Comparison of ENCODE assay signal across 34 cellular contexts in the genomic region with DNA sequence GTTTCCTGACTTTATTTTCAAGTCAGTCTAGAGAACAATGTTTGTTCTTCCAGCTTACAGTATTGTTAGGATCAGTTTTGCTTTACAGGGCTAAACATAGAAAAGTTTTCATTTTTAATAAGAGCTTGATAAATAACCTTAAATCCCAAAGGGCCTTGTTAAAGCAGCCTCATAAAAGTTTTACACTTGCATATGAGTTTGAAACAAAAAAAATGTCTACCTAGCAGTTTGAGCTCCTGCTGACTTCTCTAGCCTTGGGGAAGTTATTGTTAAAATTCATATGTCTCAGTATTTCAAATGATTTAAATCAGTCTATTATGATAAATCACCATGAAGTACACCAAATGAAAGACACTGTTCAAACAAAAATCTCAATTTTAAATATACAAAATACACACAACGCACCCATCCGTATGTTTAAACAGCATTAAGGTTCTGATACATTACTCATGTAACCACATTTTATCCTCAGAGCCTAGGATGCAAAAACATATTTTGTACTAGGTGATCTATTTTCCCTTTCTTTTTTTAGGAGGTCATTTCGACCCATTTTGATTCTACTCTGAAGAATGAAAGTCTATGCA.
"Had no signal": no experiment of that assay in that cellular context is flagged by ENCODE, and none has a peak within 500 bp of the region (broad histone marks: within the 10 kb centered on the region; RNA-seq: fewer than 3 reads in every experiment).

No MANE protein-coding gene starts in this region.

- H3K4me3 Mint-ChIP-seq: activated B cell treated with CpG ODN at 0.5 μM for 24 hours; activated CD4-positive, alpha-beta memory T cell treated with anti-CD3 and anti-CD28 coated beads for 36 hours; activated CD4-positive, alpha-beta T cell treated with anti-CD3 and anti-CD28 coated beads for 36 hours; activated CD4-positive, alpha-beta T cell treated with anti-CD3 and anti-CD28 coated beads, Interleukin-2, amount 10 ng/mL, durations not matched to agents 24 days and 14 days; activated CD8-positive, alpha-beta memory T cell treated with anti-CD3 and anti-CD28 coated beads, Interleukin-2, amount 10 ng/mL, durations not matched to agents 7 days and 5 days; activated CD8-positive, alpha-beta T cell treated with anti-CD3 and anti-CD28 coated beads, Interleukin-2, amount 10 ng/mL, durations not matched to agents 7 days and 5 days; activated naive CD4-positive, alpha-beta T cell treated with anti-CD3 and anti-CD28 coated beads, Interleukin-2, amount 10 ng/mL, durations not matched to agents 7 days and 5 days; activated naive CD8-positive, alpha-beta T cell treated with anti-CD3 and anti-CD28 coated beads, Interleukin-2, amount 10 ng/mL, durations not matched to agents 7 days and 5 days; activated T-helper 1 cell treated with anti-CD3 and anti-CD28 coated beads, Interleukin-12 subunit alpha, Interleukin-12 subunit beta, Interleukin-2, Interleukin-4 antibody, amounts not matched to agents 30 ng/mL and 10 ng/mL and 1 ng/mL, durations not matched to agents 14 hours and 24 hours and 36 hours; brain; T-helper 17 cell; T-helper 2 cell treated with Interferon-gamma antibody and Interleukin-4, amounts not matched to agents 5 μg/mL and 100 μg/mL, for 36 hours had no signal

- H3K27me3 ChIP-seq: ascending aorta, breast epithelium, cardiac muscle cell, colonic mucosa, esophagus muscularis mucosa had no signal

- H3K4me3 ChIP-seq: ascending aorta, breast epithelium, cardiac muscle cell, colonic mucosa, esophagus muscularis mucosa had no signal

- H3K9me3 ChIP-seq: ascending aorta, breast epithelium, colonic mucosa, esophagus muscularis mucosa had no signal

- DNase-seq: activated B cell treated with CpG ODN at 0.5 μM for 24 hours; activated CD4-positive, alpha-beta memory T cell treated with anti-CD3 and anti-CD28 coated beads for 36 hours; activated CD4-positive, alpha-beta T cell treated with anti-CD3 and anti-CD28 coated beads for 36 hours; activated CD4-positive, alpha-beta T cell treated with anti-CD3 and anti-CD28 coated beads, Interleukin-2, amount 10 ng/mL, durations not matched to agents 24 days and 14 days; activated CD8-positive, alpha-beta memory T cell treated with anti-CD3 and anti-CD28 coated beads, Interleukin-2, amount 10 ng/mL, durations not matched to agents 7 days and 5 days; activated CD8-positive, alpha-beta memory T cell treated with anti-CD3 and anti-CD28 coated beads, Interleukin-2, amount 50 U/mL, for 4 hours; activated CD8-positive, alpha-beta T cell treated with anti-CD3 and anti-CD28 coated beads, Interleukin-2, amount 10 ng/mL, durations not matched to agents 7 days and 5 days; activated effector memory CD4-positive, alpha-beta T cell treated with anti-CD3 and anti-CD28 coated beads, Interleukin-2, amount 50 U/mL, for 16 hours; activated naive CD4-positive, alpha-beta T cell; activated naive CD4-positive, alpha-beta T cell treated with anti-CD3 and anti-CD28 coated beads, Interleukin-2, amount 10 ng/mL, durations not matched to agents 7 days and 5 days; activated naive CD8-positive, alpha-beta T cell treated with anti-CD3 and anti-CD28 coated beads, Interleukin-2, amount 10 ng/mL, durations not matched to agents 7 days and 5 days; activated T-cell treated with anti-CD3 and anti-CD28 coated beads, Interleukin-2, amount 50 U/mL, for 1 hour; activated T-cell treated with anti-CD3 and anti-CD28 coated beads, Interleukin-2, amount 50 U/mL, for 48 hours; central memory CD4-positive, alpha-beta T cell; cerebellar nuclear complex; colonic mucosa; effector CD8-positive, alpha-beta T cell; erythroblast; foreskin melanocyte; head of caudate nucleus; T-helper 1 cell; T-helper 17 cell; T1000; WERI-Rb-1 had no signal

- H3K27me3 Mint-ChIP-seq: activated B cell treated with CpG ODN at 0.5 μM for 24 hours; activated CD4-positive, alpha-beta memory T cell treated with anti-CD3 and anti-CD28 coated beads for 36 hours; activated CD4-positive, alpha-beta T cell treated with anti-CD3 and anti-CD28 coated beads for 36 hours; activated CD4-positive, alpha-beta T cell treated with anti-CD3 and anti-CD28 coated beads, Interleukin-2, amount 10 ng/mL, durations not matched to agents 24 days and 14 days; activated CD8-positive, alpha-beta memory T cell treated with anti-CD3 and anti-CD28 coated beads, Interleukin-2, amount 10 ng/mL, durations not matched to agents 7 days and 5 days; activated naive CD4-positive, alpha-beta T cell treated with anti-CD3 and anti-CD28 coated beads, Interleukin-2, amount 10 ng/mL, durations not matched to agents 7 days and 5 days; activated naive CD8-positive, alpha-beta T cell treated with anti-CD3 and anti-CD28 coated beads, Interleukin-2, amount 10 ng/mL, durations not matched to agents 7 days and 5 days; brain; T-helper 17 cell had no signal

- H3K36me3 ChIP-seq: ascending aorta, breast epithelium, cardiac muscle cell, colonic mucosa, esophagus muscularis mucosa, WERI-Rb-1 had no signal

- H3K27ac Mint-ChIP-seq: activated B cell treated with CpG ODN at 0.5 μM for 24 hours; activated CD4-positive, alpha-beta memory T cell treated with anti-CD3 and anti-CD28 coated beads for 36 hours; activated CD4-positive, alpha-beta T cell treated with anti-CD3 and anti-CD28 coated beads for 36 hours; activated CD4-positive, alpha-beta T cell treated with anti-CD3 and anti-CD28 coated beads, Interleukin-2, amount 10 ng/mL, durations not matched to agents 24 days and 14 days; activated CD8-positive, alpha-beta memory T cell treated with anti-CD3 and anti-CD28 coated beads, Interleukin-2, amount 10 ng/mL, durations not matched to agents 7 days and 5 days; activated CD8-positive, alpha-beta T cell treated with anti-CD3 and anti-CD28 coated beads, Interleukin-2, amount 10 ng/mL, durations not matched to agents 7 days and 5 days; activated naive CD4-positive, alpha-beta T cell treated with anti-CD3 and anti-CD28 coated beads, Interleukin-2, amount 10 ng/mL, durations not matched to agents 7 days and 5 days; activated naive CD4-positive, alpha-beta T cell treated with anti-CD3 and anti-CD28 coated beads, Interleukin-2, amount 50 U/mL, for 72 hours; activated naive CD8-positive, alpha-beta T cell treated with anti-CD3 and anti-CD28 coated beads, Interleukin-2, amount 10 ng/mL, durations not matched to agents 7 days and 5 days; activated T-helper 1 cell treated with anti-CD3 and anti-CD28 coated beads, Interleukin-12 subunit alpha, Interleukin-12 subunit beta, Interleukin-2, Interleukin-4 antibody, amounts not matched to agents 30 ng/mL and 10 ng/mL and 1 ng/mL, durations not matched to agents 14 hours and 24 hours and 36 hours; activated T-helper 2 cell treated with anti-CD3 and anti-CD28 coated beads, Interferon-gamma antibody, Interleukin-2, Interleukin-4, amounts not matched to agents 10 μg/mL and 5 μg/mL and 100 μg/mL, durations not matched to agents 14 hours and 24 hours and 36 hours; T-helper 2 cell treated with Interferon-gamma antibody and Interleukin-4, amounts not matched to agents 5 μg/mL and 100 μg/mL, for 36 hours had no signal

- H3K9me3 Mint-ChIP-seq: activated B cell treated with CpG ODN at 0.5 μM for 24 hours; activated CD4-positive, alpha-beta memory T cell treated with anti-CD3 and anti-CD28 coated beads for 36 hours; activated CD4-positive, alpha-beta T cell treated with anti-CD3 and anti-CD28 coated beads, Interleukin-2, amount 10 ng/mL, durations not matched to agents 24 days and 14 days; activated naive CD4-positive, alpha-beta T cell treated with anti-CD3 and anti-CD28 coated beads, Interleukin-2, amount 10 ng/mL, durations not matched to agents 7 days and 5 days; activated naive CD4-positive, alpha-beta T cell treated with anti-CD3 and anti-CD28 coated beads, Interleukin-2, amount 50 U/mL, for 72 hours; activated naive CD8-positive, alpha-beta T cell treated with anti-CD3 and anti-CD28 coated beads, Interleukin-2, amount 10 ng/mL, durations not matched to agents 7 days and 5 days; activated T-helper 1 cell treated with anti-CD3 and anti-CD28 coated beads, Interleukin-12 subunit alpha, Interleukin-12 subunit beta, Interleukin-2, Interleukin-4 antibody, amounts not matched to agents 30 ng/mL and 10 ng/mL and 1 ng/mL, durations not matched to agents 14 hours and 24 hours and 36 hours; activated T-helper 2 cell treated with anti-CD3 and anti-CD28 coated beads, Interferon-gamma antibody, Interleukin-2, Interleukin-4, amounts not matched to agents 10 μg/mL and 5 μg/mL and 100 μg/mL, durations not matched to agents 14 hours and 24 hours and 36 hours; brain; T-helper 2 cell treated with Interferon-gamma antibody and Interleukin-4, amounts not matched to agents 5 μg/mL and 100 μg/mL, for 36 hours had no signal

- H3K36me3 Mint-ChIP-seq: activated CD4-positive, alpha-beta memory T cell treated with anti-CD3 and anti-CD28 coated beads for 36 hours; activated CD8-positive, alpha-beta memory T cell treated with anti-CD3 and anti-CD28 coated beads, Interleukin-2, amount 10 ng/mL, durations not matched to agents 7 days and 5 days; activated naive CD4-positive, alpha-beta T cell treated with anti-CD3 and anti-CD28 coated beads, Interleukin-2, amount 10 ng/mL, durations not matched to agents 7 days and 5 days; activated naive CD4-positive, alpha-beta T cell treated with anti-CD3 and anti-CD28 coated beads, Interleukin-2, amount 50 U/mL, for 72 hours; activated naive CD8-positive, alpha-beta T cell treated with anti-CD3 and anti-CD28 coated beads, Interleukin-2, amount 10 ng/mL, durations not matched to agents 7 days and 5 days; brain had no signal

- H3K4me1 Mint-ChIP-seq: activated B cell treated with CpG ODN at 0.5 μM for 24 hours; activated CD4-positive, alpha-beta T cell treated with anti-CD3 and anti-CD28 coated beads for 36 hours; activated CD4-positive, alpha-beta T cell treated with anti-CD3 and anti-CD28 coated beads, Interleukin-2, amount 10 ng/mL, durations not matched to agents 24 days and 14 days; activated CD8-positive, alpha-beta memory T cell treated with anti-CD3 and anti-CD28 coated beads, Interleukin-2, amount 10 ng/mL, durations not matched to agents 7 days and 5 days; activated naive CD4-positive, alpha-beta T cell treated with anti-CD3 and anti-CD28 coated beads, Interleukin-2, amount 10 ng/mL, durations not matched to agents 7 days and 5 days; activated naive CD8-positive, alpha-beta T cell treated with anti-CD3 and anti-CD28 coated beads, Interleukin-2, amount 10 ng/mL, durations not matched to agents 7 days and 5 days had no signal

- H3K4me1 ChIP-seq: ascending aorta, breast epithelium, colonic mucosa, esophagus muscularis mucosa had no signal

- ATAC-seq: activated CD4-positive, alpha-beta T cell treated with anti-CD3 and anti-CD28 coated beads for 36 hours; activated CD4-positive, CD25-positive, alpha-beta regulatory T cell treated with anti-CD3 and anti-CD28 coated beads, Interleukin-2, amount 50 U/mL, for 24 hours; activated CD8-positive, alpha-beta memory T cell treated with anti-CD3 and anti-CD28 coated beads, Interleukin-2, amount 10 ng/mL, durations not matched to agents 7 days and 5 days; activated CD8-positive, alpha-beta T cell treated with anti-CD3 and anti-CD28 coated beads, Interleukin-2, amount 10 ng/mL, durations not matched to agents 7 days and 5 days; activated naive CD4-positive, alpha-beta T cell treated with anti-CD3 and anti-CD28 coated beads, Interleukin-2, amount 50 U/mL, for 72 hours; T-helper 17 cell had no signal

- H3K27ac ChIP-seq: ascending aorta, breast epithelium, cardiac muscle cell, colonic mucosa, esophagus muscularis mucosa, WERI-Rb-1 had no signal
